Comparison of ENCODE assay signal across 8 cellular contexts in genomic region chr4:173505924-173506779, GRCh38. TPM values are rescaled to one million over a fixed set of nuclear protein-coding genes. Genes with fewer than 3 reads are reported as not detected.
A peak's percentile ranks its signal among the peaks of the same experiment; 100 is the strongest.
DNase-seq lines count a peak whose midpoint lies in the region; ATAC-seq and TF ChIP-seq lines count a peak whose summit lies in the region.

No MANE protein-coding gene starts in this region.

- H3K36me3 Mint-ChIP-seq in stimulated activated memory B cell treated with anti-CD40 and anti-IgM and Interleukin-4, amounts not matched to agents 10 μg/mL and 1 μg/mL and 100 μg/mL, for 72 hours, result peaks cover 6% of the 10 kb centered on the region

- peak overlapping the region; percentile 22 for H3K4me3 ChIP-seq in NT2/D1 (ENCODE audit: insufficient read length, low read depth)
- no peak overlapping the region for H3K4me3 ChIP-seq in body of pancreas

- no peaks in the 10 kb centered on the region for H3K9me3 Mint-ChIP-seq in stimulated activated memory B cell treated with anti-CD40 and anti-IgM and Interleukin-4, amounts not matched to agents 10 μg/mL and 1 μg/mL and 100 μg/mL, for 72 hours

- DNase-seq in NCI-H510A treated with DMSO at 0.1 percent for 48 hours (lab: John Stamatoyannopoulos, UW) (peak; percentile 12), NCI-H510A (lab: John Stamatoyannopoulos, UW) (no peak), NT2/D1 (ENCODE audit: low read depth, low spot score) (no peak), body of pancreas (peak; percentile 59 to 73 (median 66)), iris pigment epithelial cell (ENCODE audit: low read depth) (peak; percentile 61)

- H3K27ac ChIP-seq in body of pancreas, result no peak overlapping the region

- WGBS in body of pancreas, 2 donors, result 35 to 36% methylated on average over 10 to 20 of the region's 20 CpGs

- H3K4me3 Mint-ChIP-seq in stimulated activated memory B cell treated with anti-CD40 and anti-IgM and Interleukin-4, amounts not matched to agents 10 μg/mL and 1 μg/mL and 100 μg/mL, for 72 hours, result peak overlapping the region; percentile 50

- H3K4me1 ChIP-seq in NT2/D1 (ENCODE audit: insufficient read depth, insufficient read length) (no peaks in the 10 kb centered on the region), body of pancreas (peaks cover 5% of the 10 kb centered on the region)

- ATAC-seq in GM19468 (IDR thresholded peaks at IDR 0.05; ENCODE audit: extremely low read depth, unreplicated experiment), result peak; percentile 35
- ATAC-seq in HG03442 (IDR thresholded peaks at IDR 0.05; ENCODE audit: unreplicated experiment), result peak; percentile 74
- peak; percentile 79 for ATAC-seq in body of pancreas
- ATAC-seq in stimulated activated memory B cell treated with anti-CD40 and anti-IgM and Interleukin-4, amounts not matched to agents 10 μg/mL and 1 μg/mL and 100 μg/mL, for 72 hours, result peak; percentile 68

- TF ChIP-seq CTCF in body of pancreas (IDR thresholded peaks at IDR 0.05), result peak; percentile 51 to 80 (median 75)

- peaks cover 46% of the 10 kb centered on the region for H3K4me1 Mint-ChIP-seq in stimulated activated memory B cell treated with anti-CD40 and anti-IgM and Interleukin-4, amounts not matched to agents 10 μg/mL and 1 μg/mL and 100 μg/mL, for 72 hours

- H3K27me3 ChIP-seq in NT2/D1 (ENCODE audit: insufficient read depth, insufficient read length), result peaks cover 63% of the 10 kb centered on the region
- H3K27me3 ChIP-seq in body of pancreas, result no peaks in the 10 kb centered on the region

- intact Hi-C loops in body of pancreas (cut with DNase I), result loop anchor here (5.0 to 10.0 kb wide), 2 partner anchors 249 to 616 kb away; no protein-coding TSS in a partner anchor

- TF ChIP-seq POLR2A in body of pancreas (IDR thresholded peaks at IDR 0.05), result no peak

- H3K9me3 ChIP-seq in NT2/D1 (ENCODE audit: insufficient read depth, low read length) (no peaks in the 10 kb centered on the region), body of pancreas (no peaks in the 10 kb centered on the region)

- peaks cover 97% of the 10 kb centered on the region for H3K27me3 Mint-ChIP-seq in stimulated activated memory B cell treated with anti-CD40 and anti-IgM and Interleukin-4, amounts not matched to agents 10 μg/mL and 1 μg/mL and 100 μg/mL, for 72 hours

- H3K27ac Mint-ChIP-seq in stimulated activated memory B cell treated with anti-CD40 and anti-IgM and Interleukin-4, amounts not matched to agents 10 μg/mL and 1 μg/mL and 100 μg/mL, for 72 hours, result no peak overlapping the region

- H3K36me3 ChIP-seq in NT2/D1 (ENCODE audit: insufficient read depth, insufficient read length, low read length), result peaks cover 4% of the 10 kb centered on the region
- H3K36me3 ChIP-seq in body of pancreas (replicated peaks in 1 of 2; ENCODE audit: insufficient read depth in 1 of 2, low read depth in 2 of 2), result no peaks in the 10 kb centered on the region

- H3K9ac ChIP-seq in NT2/D1 (ENCODE audit: insufficient read length, low read depth), result peak overlapping the region; percentile 57

RNA-seq across cellular contexts. Expression of gene HAND2, which starts 23.9 kb away (rescaled TPM):
- total RNA-seq in body of pancreas, result 10 to 100 TPM in 1 of 2 donors, 1 to 10 TPM in 1; 7.3 to 11.4 TPM

Comparison
In these comparisons a context has a peak if more than half of its experiments do, and no peak if none do; other contexts are left out.
1. DNase-seq: peak in NCI-H510A treated with DMSO at 0.1 percent for 48 hours (single experiment), body of pancreas (4 of 4) and iris pigment epithelial cell (single experiment); none in NCI-H510A (single experiment) and NT2/D1 (single experiment).
2. Peak in every context shown above with its lines, with median percentiles within 50 percentile points of each other: ATAC-seq.